In the genomic region with DNA sequence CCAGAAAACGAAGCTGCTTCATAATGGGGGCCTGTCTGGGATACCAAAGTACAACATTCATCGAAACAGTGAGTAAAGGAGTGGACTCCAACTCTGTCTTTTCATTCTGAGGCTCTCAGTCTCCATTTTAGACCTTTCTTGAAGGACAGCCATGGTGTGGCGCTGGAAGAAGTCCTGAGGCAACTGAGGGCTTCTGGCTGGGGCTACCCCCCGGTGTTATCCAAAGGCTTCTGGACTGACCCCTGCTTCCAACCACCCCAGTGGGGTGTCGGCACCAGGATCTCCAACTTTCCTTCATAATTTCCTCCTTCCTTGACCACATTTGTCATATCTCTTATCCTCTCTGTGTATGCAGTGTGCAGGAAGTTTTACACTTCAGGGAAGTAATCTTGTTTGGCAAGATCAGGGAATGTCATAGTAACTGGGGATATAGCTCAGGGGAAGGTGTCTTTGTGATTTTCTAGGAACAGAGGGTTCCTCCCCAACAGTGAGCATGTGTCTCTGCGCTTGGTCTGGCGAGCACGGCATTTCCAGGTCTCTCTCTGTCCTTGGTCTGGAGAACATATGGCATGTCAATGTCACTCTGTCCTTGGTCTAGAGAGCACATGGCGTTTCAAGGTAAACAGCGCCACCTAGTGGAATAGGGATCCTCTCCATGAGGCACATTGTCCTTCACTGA, we compare ENCODE assay signal across 1 cellular context.
A peak's percentile ranks its signal among the peaks of the same experiment; 100 is the strongest.
TF ChIP-seq lines count a peak whose summit lies in the region.

No MANE protein-coding gene starts in this region.

TF ChIP-seq in K562, 482 proteins besides CTCF, POLR2A, EP300 and RAD21 (continued from another document and continues in another):
- TF ChIP-seq ZNF830 (CRISPR knock-in tag; IDR thresholded peaks at IDR 0.05) = no peak
- no peak for TF ChIP-seq SLC30A9 (CRISPR knock-in tag; IDR thresholded peaks at IDR 0.05)
- TF ChIP-seq, protein P1, sequence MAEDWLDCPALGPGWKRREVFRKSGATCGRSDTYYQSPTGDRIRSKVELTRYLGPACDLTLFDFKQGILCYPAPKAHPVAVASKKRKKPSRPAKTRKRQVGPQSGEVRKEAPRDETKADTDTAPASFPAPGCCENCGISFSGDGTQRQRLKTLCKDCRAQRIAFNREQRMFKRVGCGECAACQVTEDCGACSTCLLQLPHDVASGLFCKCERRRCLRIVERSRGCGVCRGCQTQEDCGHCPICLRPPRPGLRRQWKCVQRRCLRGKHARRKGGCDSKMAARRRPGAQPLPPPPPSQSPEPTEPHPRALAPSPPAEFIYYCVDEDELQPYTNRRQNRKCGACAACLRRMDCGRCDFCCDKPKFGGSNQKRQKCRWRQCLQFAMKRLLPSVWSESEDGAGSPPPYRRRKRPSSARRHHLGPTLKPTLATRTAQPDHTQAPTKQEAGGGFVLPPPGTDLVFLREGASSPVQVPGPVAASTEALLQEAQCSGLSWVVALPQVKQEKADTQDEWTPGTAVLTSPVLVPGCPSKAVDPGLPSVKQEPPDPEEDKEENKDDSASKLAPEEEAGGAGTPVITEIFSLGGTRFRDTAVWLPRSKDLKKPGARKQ (CRISPR knock-in tag; IDR thresholded peaks at IDR 0.05) = no peak
- TF ChIP-seq ELF1 (tag; IDR thresholded peaks at IDR 0.05) = no peak
- TF ChIP-seq FOXJ2 (tag; IDR thresholded peaks at IDR 0.05) = no peak
- TF ChIP-seq RAD51 (IDR thresholded peaks at IDR 0.05; ENCODE audit: borderline replicate concordance, low read depth) = no peak
- TF ChIP-seq NUFIP1 (IDR thresholded peaks at IDR 0.05; ENCODE audit: partially characterized antibody) = no peak
- no peak for TF ChIP-seq ZNF695 (CRISPR knock-in tag; IDR thresholded peaks at IDR 0.05)
- TF ChIP-seq ILF3 (IDR thresholded peaks at IDR 0.05; ENCODE audit: borderline replicate concordance) = no peak
- peak; percentile 98 for TF ChIP-seq MYC (IDR thresholded peaks at IDR 0.05; ENCODE audit: low read depth, low read length)
- TF ChIP-seq MYC (CRISPR knock-in tag; IDR thresholded peaks at IDR 0.05; ENCODE audit: borderline replicate concordance, low read depth) = peak; percentile 43; the same call in 1 of the 2 replicates
- TF ChIP-seq, protein P2, sequence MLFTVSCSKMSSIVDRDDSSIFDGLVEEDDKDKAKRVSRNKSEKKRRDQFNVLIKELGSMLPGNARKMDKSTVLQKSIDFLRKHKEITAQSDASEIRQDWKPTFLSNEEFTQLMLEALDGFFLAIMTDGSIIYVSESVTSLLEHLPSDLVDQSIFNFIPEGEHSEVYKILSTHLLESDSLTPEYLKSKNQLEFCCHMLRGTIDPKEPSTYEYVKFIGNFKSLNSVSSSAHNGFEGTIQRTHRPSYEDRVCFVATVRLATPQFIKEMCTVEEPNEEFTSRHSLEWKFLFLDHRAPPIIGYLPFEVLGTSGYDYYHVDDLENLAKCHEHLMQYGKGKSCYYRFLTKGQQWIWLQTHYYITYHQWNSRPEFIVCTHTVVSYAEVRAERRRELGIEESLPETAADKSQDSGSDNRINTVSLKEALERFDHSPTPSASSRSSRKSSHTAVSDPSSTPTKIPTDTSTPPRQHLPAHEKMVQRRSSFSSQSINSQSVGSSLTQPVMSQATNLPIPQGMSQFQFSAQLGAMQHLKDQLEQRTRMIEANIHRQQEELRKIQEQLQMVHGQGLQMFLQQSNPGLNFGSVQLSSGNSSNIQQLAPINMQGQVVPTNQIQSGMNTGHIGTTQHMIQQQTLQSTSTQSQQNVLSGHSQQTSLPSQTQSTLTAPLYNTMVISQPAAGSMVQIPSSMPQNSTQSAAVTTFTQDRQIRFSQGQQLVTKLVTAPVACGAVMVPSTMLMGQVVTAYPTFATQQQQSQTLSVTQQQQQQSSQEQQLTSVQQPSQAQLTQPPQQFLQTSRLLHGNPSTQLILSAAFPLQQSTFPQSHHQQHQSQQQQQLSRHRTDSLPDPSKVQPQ (CRISPR knock-in tag; IDR thresholded peaks at IDR 0.05; ENCODE audit: borderline replicate concordance) = no peak
- no peak for TF ChIP-seq ZNF184 (CRISPR knock-in tag; IDR thresholded peaks at IDR 0.05)
- no peak for TF ChIP-seq RBM14 (IDR thresholded peaks at IDR 0.05; ENCODE audit: borderline replicate concordance, insufficient read depth, low read depth, low read length)
- no peak for TF ChIP-seq SMARCB1 (IDR thresholded peaks at IDR 0.05; ENCODE audit: insufficient read length, low read depth)
- no peak for TF ChIP-seq ZNF444 (CRISPR knock-in tag; IDR thresholded peaks at IDR 0.05)
- TF ChIP-seq SOX6 (IDR thresholded peaks at IDR 0.05) = peak; percentile 52
- TF ChIP-seq, protein P3, sequence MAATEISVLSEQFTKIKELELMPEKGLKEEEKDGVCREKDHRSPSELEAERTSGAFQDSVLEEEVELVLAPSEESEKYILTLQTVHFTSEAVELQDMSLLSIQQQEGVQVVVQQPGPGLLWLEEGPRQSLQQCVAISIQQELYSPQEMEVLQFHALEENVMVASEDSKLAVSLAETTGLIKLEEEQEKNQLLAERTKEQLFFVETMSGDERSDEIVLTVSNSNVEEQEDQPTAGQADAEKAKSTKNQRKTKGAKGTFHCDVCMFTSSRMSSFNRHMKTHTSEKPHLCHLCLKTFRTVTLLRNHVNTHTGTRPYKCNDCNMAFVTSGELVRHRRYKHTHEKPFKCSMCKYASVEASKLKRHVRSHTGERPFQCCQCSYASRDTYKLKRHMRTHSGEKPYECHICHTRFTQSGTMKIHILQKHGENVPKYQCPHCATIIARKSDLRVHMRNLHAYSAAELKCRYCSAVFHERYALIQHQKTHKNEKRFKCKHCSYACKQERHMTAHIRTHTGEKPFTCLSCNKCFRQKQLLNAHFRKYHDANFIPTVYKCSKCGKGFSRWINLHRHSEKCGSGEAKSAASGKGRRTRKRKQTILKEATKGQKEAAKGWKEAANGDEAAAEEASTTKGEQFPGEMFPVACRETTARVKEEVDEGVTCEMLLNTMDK (IDR thresholded peaks at IDR 0.05; ENCODE audit: borderline replicate concordance, insufficient read depth, low read depth, low read length, poor library complexity, severe bottlenecking) = no peak
- TF ChIP-seq POLR2AphosphoS5 (IDR thresholded peaks at IDR 0.05; ENCODE audit: control insufficient read depth, insufficient read depth, low read depth, low read length) = no peak
- no peak for TF ChIP-seq ZNF707 (CRISPR knock-in tag; conservative IDR thresholded peaks at IDR 0.05)
- TF ChIP-seq, protein P4, sequence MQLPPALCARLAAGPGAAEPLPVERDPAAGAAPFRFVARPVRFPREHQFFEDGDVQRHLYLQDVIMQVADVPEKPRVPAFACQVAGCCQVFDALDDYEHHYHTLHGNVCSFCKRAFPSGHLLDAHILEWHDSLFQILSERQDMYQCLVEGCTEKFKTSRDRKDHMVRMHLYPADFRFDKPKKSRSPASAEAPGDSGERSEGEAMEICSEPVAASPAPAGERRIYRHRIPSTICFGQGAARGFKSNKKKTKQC (CRISPR knock-in tag; IDR thresholded peaks at IDR 0.05) = peak; percentile 72; the same call in 1 of the 2 replicates
- TF ChIP-seq ZNF696 (CRISPR knock-in tag; conservative IDR thresholded peaks at IDR 0.05) = no peak
- TF ChIP-seq NCOA6 (IDR thresholded peaks at IDR 0.05) = no peak
- TF ChIP-seq PTRF (tag; IDR thresholded peaks at IDR 0.05) = no peak
- TF ChIP-seq, protein P5, sequence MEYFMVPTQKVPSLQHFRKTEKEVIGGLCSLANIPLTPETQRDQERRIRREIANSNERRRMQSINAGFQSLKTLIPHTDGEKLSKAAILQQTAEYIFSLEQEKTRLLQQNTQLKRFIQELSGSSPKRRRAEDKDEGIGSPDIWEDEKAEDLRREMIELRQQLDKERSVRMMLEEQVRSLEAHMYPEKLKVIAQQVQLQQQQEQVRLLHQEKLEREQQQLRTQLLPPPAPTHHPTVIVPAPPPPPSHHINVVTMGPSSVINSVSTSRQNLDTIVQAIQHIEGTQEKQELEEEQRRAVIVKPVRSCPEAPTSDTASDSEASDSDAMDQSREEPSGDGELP (CRISPR knock-in tag; IDR thresholded peaks at IDR 0.05; ENCODE audit: borderline replicate concordance) = peak; percentile 83
- TF ChIP-seq, protein P6, sequence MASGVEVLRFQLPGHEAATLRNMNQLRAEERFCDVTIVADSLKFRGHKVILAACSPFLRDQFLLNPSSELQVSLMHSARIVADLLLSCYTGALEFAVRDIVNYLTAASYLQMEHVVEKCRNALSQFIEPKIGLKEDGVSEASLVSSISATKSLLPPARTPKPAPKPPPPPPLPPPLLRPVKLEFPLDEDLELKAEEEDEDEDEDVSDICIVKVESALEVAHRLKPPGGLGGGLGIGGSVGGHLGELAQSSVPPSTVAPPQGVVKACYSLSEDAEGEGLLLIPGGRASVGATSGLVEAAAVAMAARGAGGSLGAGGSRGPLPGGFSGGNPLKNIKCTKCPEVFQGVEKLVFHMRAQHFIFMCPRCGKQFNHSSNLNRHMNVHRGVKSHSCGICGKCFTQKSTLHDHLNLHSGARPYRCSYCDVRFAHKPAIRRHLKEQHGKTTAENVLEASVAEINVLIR (CRISPR knock-in tag; IDR thresholded peaks at IDR 0.05) = no peak
- TF ChIP-seq, protein P7, sequence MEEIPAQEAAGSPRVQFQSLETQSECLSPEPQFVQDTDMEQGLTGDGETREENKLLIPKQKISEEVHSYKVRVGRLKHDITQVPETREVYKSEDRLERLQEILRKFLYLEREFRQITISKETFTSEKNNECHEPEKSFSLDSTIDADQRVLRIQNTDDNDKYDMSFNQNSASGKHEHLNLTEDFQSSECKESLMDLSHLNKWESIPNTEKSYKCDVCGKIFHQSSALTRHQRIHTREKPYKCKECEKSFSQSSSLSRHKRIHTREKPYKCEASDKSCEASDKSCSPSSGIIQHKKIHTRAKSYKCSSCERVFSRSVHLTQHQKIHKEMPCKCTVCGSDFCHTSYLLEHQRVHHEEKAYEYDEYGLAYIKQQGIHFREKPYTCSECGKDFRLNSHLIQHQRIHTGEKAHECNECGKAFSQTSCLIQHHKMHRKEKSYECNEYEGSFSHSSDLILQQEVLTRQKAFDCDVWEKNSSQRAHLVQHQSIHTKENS (CRISPR knock-in tag; IDR thresholded peaks at IDR 0.05) = no peak
- no peak for TF ChIP-seq MXI1 (IDR thresholded peaks at IDR 0.05; ENCODE audit: low read depth, low read length)
- no peak for TF ChIP-seq PHF20 (IDR thresholded peaks at IDR 0.05; ENCODE audit: partially characterized antibody)
- no peak for TF ChIP-seq TARDBP (IDR thresholded peaks at IDR 0.05)
- 0 out of 2 replicates have a peak, but pooled peaks have one; percentile 55 for TF ChIP-seq TAF7 (tag; IDR thresholded peaks at IDR 0.05)
- no peak for TF ChIP-seq ZNF146 (CRISPR knock-in tag; IDR thresholded peaks at IDR 0.05; ENCODE audit: unreplicated experiment)
- no peak for TF ChIP-seq DNMT1 (IDR thresholded peaks at IDR 0.05)
- no peak for TF ChIP-seq U2AF2 (optimal IDR thresholded peaks at IDR 0.05; ENCODE audit: low read depth, low read length)
- TF ChIP-seq NCOA2 (IDR thresholded peaks at IDR 0.05; ENCODE audit: partially characterized antibody in 2 of 2) = no peak
- TF ChIP-seq STAT5A (IDR thresholded peaks at IDR 0.05; ENCODE audit: borderline replicate concordance, low read length) = no peak
- TF ChIP-seq ZNF766 (CRISPR knock-in tag; conservative IDR thresholded peaks at IDR 0.05) = no peak
- TF ChIP-seq, protein P8, sequence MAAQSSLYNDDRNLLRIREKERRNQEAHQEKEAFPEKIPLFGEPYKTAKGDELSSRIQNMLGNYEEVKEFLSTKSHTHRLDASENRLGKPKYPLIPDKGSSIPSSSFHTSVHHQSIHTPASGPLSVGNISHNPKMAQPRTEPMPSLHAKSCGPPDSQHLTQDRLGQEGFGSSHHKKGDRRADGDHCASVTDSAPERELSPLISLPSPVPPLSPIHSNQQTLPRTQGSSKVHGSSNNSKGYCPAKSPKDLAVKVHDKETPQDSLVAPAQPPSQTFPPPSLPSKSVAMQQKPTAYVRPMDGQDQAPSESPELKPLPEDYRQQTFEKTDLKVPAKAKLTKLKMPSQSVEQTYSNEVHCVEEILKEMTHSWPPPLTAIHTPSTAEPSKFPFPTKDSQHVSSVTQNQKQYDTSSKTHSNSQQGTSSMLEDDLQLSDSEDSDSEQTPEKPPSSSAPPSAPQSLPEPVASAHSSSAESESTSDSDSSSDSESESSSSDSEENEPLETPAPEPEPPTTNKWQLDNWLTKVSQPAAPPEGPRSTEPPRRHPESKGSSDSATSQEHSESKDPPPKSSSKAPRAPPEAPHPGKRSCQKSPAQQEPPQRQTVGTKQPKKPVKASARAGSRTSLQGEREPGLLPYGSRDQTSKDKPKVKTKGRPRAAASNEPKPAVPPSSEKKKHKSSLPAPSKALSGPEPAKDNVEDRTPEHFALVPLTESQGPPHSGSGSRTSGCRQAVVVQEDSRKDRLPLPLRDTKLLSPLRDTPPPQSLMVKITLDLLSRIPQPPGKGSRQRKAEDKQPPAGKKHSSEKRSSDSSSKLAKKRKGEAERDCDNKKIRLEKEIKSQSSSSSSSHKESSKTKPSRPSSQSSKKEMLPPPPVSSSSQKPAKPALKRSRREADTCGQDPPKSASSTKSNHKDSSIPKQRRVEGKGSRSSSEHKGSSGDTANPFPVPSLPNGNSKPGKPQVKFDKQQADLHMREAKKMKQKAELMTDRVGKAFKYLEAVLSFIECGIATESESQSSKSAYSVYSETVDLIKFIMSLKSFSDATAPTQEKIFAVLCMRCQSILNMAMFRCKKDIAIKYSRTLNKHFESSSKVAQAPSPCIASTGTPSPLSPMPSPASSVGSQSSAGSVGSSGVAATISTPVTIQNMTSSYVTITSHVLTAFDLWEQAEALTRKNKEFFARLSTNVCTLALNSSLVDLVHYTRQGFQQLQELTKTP (IDR thresholded peaks at IDR 0.05; ENCODE audit: low read depth in 1 of 2, partially characterized antibody in 2 of 2) = no peak
- no peak for TF ChIP-seq FUS (optimal IDR thresholded peaks at IDR 0.05; ENCODE audit: low read depth, low read length)
- TF ChIP-seq, protein P9, sequence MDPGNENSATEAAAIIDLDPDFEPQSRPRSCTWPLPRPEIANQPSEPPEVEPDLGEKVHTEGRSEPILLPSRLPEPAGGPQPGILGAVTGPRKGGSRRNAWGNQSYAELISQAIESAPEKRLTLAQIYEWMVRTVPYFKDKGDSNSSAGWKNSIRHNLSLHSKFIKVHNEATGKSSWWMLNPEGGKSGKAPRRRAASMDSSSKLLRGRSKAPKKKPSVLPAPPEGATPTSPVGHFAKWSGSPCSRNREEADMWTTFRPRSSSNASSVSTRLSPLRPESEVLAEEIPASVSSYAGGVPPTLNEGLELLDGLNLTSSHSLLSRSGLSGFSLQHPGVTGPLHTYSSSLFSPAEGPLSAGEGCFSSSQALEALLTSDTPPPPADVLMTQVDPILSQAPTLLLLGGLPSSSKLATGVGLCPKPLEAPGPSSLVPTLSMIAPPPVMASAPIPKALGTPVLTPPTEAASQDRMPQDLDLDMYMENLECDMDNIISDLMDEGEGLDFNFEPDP (CRISPR knock-in tag; IDR thresholded peaks at IDR 0.05) = no peak
- TF ChIP-seq, protein P10, sequence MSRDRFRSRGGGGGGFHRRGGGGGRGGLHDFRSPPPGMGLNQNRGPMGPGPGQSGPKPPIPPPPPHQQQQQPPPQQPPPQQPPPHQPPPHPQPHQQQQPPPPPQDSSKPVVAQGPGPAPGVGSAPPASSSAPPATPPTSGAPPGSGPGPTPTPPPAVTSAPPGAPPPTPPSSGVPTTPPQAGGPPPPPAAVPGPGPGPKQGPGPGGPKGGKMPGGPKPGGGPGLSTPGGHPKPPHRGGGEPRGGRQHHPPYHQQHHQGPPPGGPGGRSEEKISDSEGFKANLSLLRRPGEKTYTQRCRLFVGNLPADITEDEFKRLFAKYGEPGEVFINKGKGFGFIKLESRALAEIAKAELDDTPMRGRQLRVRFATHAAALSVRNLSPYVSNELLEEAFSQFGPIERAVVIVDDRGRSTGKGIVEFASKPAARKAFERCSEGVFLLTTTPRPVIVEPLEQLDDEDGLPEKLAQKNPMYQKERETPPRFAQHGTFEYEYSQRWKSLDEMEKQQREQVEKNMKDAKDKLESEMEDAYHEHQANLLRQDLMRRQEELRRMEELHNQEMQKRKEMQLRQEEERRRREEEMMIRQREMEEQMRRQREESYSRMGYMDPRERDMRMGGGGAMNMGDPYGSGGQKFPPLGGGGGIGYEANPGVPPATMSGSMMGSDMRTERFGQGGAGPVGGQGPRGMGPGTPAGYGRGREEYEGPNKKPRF (IDR thresholded peaks at IDR 0.05; ENCODE audit: low read depth, low read length) = no peak
- TF ChIP-seq SMC3 (conservative IDR thresholded peaks at IDR 0.05; ENCODE audit: insufficient read depth, low read depth, low read length) = peak; percentile 92
- TF ChIP-seq BACH1 (tag; IDR thresholded peaks at IDR 0.05) = no peak
- TF ChIP-seq BMI1 (IDR thresholded peaks at IDR 0.05; ENCODE audit: low read length) = no peak
